19 cellular contexts compared by ENCODE assay signal in the genomic region with DNA sequence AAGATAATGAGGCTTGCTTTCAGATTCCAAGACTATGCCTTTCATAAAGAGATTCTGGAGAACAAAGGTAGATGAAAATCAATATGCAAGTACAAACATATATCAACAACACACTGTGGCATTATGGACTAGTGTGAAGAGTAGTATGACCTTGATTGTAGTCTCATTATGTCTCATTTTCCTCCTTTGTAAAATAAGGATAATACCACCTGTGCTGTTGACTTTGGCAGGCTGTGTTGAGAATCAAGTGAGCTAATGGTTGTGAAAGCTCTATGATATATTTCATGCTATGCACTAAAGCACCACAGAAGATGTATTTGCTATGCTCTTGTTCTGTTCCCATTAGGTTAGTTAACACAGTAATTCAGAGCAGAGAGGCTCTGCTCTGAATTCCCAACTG.
"Had no signal": no experiment of that assay in that cellular context is flagged by ENCODE, and none has a peak within 500 bp of the region (broad histone marks: within the 10 kb centered on the region; RNA-seq: fewer than 3 reads in every experiment).

No MANE protein-coding gene starts in this region.

- DNase-seq: activated B cell treated with CpG ODN at 0.5 μM for 24 hours; activated CD4-positive, alpha-beta memory T cell treated with anti-CD3 and anti-CD28 coated beads, Interleukin-2, amount 10 ng/mL, durations not matched to agents 7 days and 5 days; activated CD4-positive, alpha-beta T cell treated with anti-CD3 and anti-CD28 coated beads for 48 hours; activated naive CD4-positive, alpha-beta T cell; activated naive CD8-positive, alpha-beta T cell treated with anti-CD3 and anti-CD28 coated beads for 36 hours; activated T-cell treated with anti-CD3 and anti-CD28 coated beads, Interleukin-2, amount 50 U/mL, for 1 hour; amniotic stem cell; dermis blood vessel endothelial cell; effector memory CD4-positive, alpha-beta T cell; heart right ventricle; left ventricle myocardium superior; occipital lobe; posterior cingulate gyrus; retina; spleen; stimulated activated CD4-positive, alpha-beta T cell treated with anti-CD3 and anti-CD28 coated beads, Interleukin-4, amount 100 ng/mL, for 4 hours had no signal

- ATAC-seq: activated T-helper 17 cell treated with anti-CD3 and anti-CD28 coated beads, Interleukin-2, amount 50 U/mL, for 72 hours; gastroesophageal sphincter; heart right ventricle; left ventricle myocardium superior; stimulated activated memory B cell treated with anti-CD40 and anti-IgM and Interleukin-4, amounts not matched to agents 10 μg/mL and 1 μg/mL and 100 μg/mL, for 72 hours had no signal

- H3K36me3 Mint-ChIP-seq: stimulated activated memory B cell treated with anti-CD40 and anti-IgM and Interleukin-4, amounts not matched to agents 10 μg/mL and 1 μg/mL and 100 μg/mL, for 72 hours had no signal

- H3K27ac Mint-ChIP-seq: activated B cell treated with CpG ODN at 0.5 μM for 24 hours; activated CD4-positive, alpha-beta memory T cell treated with anti-CD3 and anti-CD28 coated beads, Interleukin-2, amount 10 ng/mL, durations not matched to agents 7 days and 5 days; activated naive CD8-positive, alpha-beta T cell treated with anti-CD3 and anti-CD28 coated beads for 36 hours; activated T-helper 17 cell treated with anti-CD3 and anti-CD28 coated beads, Interleukin-2, amount 50 U/mL, for 72 hours; stimulated activated memory B cell treated with anti-CD40 and anti-IgM and Interleukin-4, amounts not matched to agents 10 μg/mL and 1 μg/mL and 100 μg/mL, for 72 hours had no signal

- H3K4me3 Mint-ChIP-seq: activated B cell treated with CpG ODN at 0.5 μM for 24 hours; activated CD4-positive, alpha-beta memory T cell treated with anti-CD3 and anti-CD28 coated beads, Interleukin-2, amount 10 ng/mL, durations not matched to agents 7 days and 5 days; activated naive CD8-positive, alpha-beta T cell treated with anti-CD3 and anti-CD28 coated beads for 36 hours; activated T-helper 17 cell treated with anti-CD3 and anti-CD28 coated beads, Interleukin-2, amount 50 U/mL, for 72 hours; stimulated activated memory B cell treated with anti-CD40 and anti-IgM and Interleukin-4, amounts not matched to agents 10 μg/mL and 1 μg/mL and 100 μg/mL, for 72 hours had no signal

- H3K27me3 Mint-ChIP-seq: activated B cell treated with CpG ODN at 0.5 μM for 24 hours; stimulated activated memory B cell treated with anti-CD40 and anti-IgM and Interleukin-4, amounts not matched to agents 10 μg/mL and 1 μg/mL and 100 μg/mL, for 72 hours had no signal

- H3K4me1 Mint-ChIP-seq: activated B cell treated with CpG ODN at 0.5 μM for 24 hours; activated CD4-positive, alpha-beta memory T cell treated with anti-CD3 and anti-CD28 coated beads, Interleukin-2, amount 10 ng/mL, durations not matched to agents 7 days and 5 days; activated naive CD8-positive, alpha-beta T cell treated with anti-CD3 and anti-CD28 coated beads for 36 hours; activated T-helper 17 cell treated with anti-CD3 and anti-CD28 coated beads, Interleukin-2, amount 50 U/mL, for 72 hours; stimulated activated memory B cell treated with anti-CD40 and anti-IgM and Interleukin-4, amounts not matched to agents 10 μg/mL and 1 μg/mL and 100 μg/mL, for 72 hours had no signal

- H3K9me3 Mint-ChIP-seq: activated CD4-positive, alpha-beta memory T cell treated with anti-CD3 and anti-CD28 coated beads, Interleukin-2, amount 10 ng/mL, durations not matched to agents 7 days and 5 days had no signal
